ENCODE assay signal across 8 cellular contexts in the genomic region with DNA sequence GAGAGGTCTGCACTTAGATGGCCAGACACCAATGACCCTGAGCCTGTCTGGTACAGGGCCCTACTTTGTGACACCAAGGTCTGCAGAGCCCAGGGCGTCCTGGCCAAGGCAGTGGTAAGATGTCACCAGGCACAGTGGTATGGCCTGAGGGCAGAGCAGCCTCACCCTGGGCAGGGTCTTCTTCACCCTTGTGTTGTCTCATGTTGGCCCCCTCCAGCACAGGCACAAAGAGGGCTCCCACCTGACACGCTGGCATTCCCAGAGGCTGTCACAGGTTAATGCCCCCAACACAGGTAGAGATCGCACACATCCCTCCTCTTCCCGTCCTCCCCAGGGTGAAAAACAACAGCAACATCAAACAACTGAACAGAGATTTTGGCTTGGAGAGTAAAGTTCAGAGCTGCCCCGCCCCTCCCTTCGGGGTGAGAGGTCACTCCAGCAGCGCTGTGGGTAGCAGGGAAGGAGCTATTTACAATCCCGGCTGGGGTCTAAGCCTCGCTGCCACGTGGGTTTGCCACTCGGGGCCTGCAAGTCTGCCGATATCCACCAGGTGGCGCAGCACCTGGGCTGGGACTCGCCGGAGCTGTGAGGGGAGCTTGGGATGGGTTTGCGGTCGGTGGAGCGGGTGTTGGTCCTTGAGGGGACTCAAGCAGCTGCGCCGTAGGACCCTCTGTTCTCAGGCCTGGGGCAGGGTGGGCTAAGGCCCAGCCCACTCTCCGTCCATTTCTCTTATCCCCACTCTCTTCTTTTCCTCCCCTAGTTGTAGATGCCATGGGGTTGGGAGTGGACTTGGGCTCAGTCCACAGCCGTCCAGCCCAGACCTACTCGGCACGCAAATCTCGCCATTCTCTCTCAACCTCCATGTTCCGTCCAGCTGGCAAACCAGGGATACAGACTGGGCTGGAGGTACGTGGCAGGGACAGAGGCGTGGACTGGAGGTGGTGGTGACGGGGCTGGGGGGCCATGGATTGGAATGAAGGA. TPM values are rescaled to one million over a fixed set of nuclear protein-coding genes. Genes with fewer than 3 reads are reported as not detected.
DNase-seq lines count a peak whose midpoint lies in the region; ATAC-seq and TF ChIP-seq lines count a peak whose summit lies in the region.

No MANE protein-coding gene starts in this region.

- H3K27ac Mint-ChIP-seq in Caco-2 (ENCODE audit: unreplicated experiment): no peak overlapping the region
- no peak overlapping the region for H3K27ac Mint-ChIP-seq in natural killer cell
- peak overlapping the region; percentile 73 for H3K27ac Mint-ChIP-seq in stimulated activated naive B cell treated with anti-CD40 and anti-IgM and Interleukin-4, amounts not matched to agents 10 μg/mL and 1 μg/mL and 100 μg/mL, for 72 hours

- TF ChIP-seq CTCF in Caco-2 (IDR thresholded peaks at IDR 0.05; ENCODE audit: insufficient read depth in 1 of 2, low read depth in 1 of 2, low read length in 1 of 2, severe bottlenecking in 1 of 2, unreplicated experiment in 1 of 2) (peak; percentile 95 to 96), esophagus squamous epithelium (IDR thresholded peaks at IDR 0.05) (peak; percentile 96 to 100 (median 98)), natural killer cell (IDR thresholded peaks at IDR 0.05) (peak; percentile 97)

- H3K27me3 Mint-ChIP-seq in Caco-2 (ENCODE audit: insufficient read depth, unreplicated experiment) (no peaks in the 10 kb centered on the region), natural killer cell (ENCODE audit: low read depth in 2 of 2) (peaks cover 5 to 19% of the 10 kb centered on the region in 2 donors)
- peaks cover 0 to 4% of the 10 kb centered on the region in 2 donors for H3K27me3 Mint-ChIP-seq in stimulated activated naive B cell treated with anti-CD40 and anti-IgM and Interleukin-4, amounts not matched to agents 10 μg/mL and 1 μg/mL and 100 μg/mL, for 72 hours

- no peak for TF ChIP-seq POLR2A in esophagus squamous epithelium (IDR thresholded peaks at IDR 0.05)

- 3 to 14% methylated on average over 13 to 24 of the region's 29 CpGs for WGBS in esophagus squamous epithelium, 2 donors

- H3K36me3 ChIP-seq in Caco-2 (ENCODE audit: control insufficient read depth, insufficient read depth, low read length) (no peaks in the 10 kb centered on the region), esophagus squamous epithelium (peaks cover 0 to 7% (median 0%) of the 10 kb centered on the region in 3 donors)

- POLR2A ChIA-PET in Caco-2 (lab: Charles Lee): interaction anchor here (0.6 to 1.2 kb wide), 4 partner anchors 44 to 82 kb away, joined by 3 to 7 read pairs (median 5); a partner anchor contains a TSS

- DNase-seq in Caco-2: peak; percentile 85 to 91
- peak; percentile 78 for DNase-seq in HuH-7.5 (ENCODE audit: low spot score)
- peak; percentile 22 for DNase-seq in OCI-M2 (lab: John Stamatoyannopoulos, UW; ENCODE audit: unreplicated experiment)
- peak; percentile 83 for DNase-seq in activated T-cell treated with anti-CD3 and anti-CD28 coated beads, Interleukin-2, amount 50 U/mL, for 1 hour
- DNase-seq in esophagus squamous epithelium (lab: John Stamatoyannopoulos, UW): no peak
- DNase-seq in natural killer cell: peak; percentile 76
- DNase-seq in stimulated activated naive B cell treated with anti-CD40 and anti-IgM and Interleukin-4, amounts not matched to agents 10 μg/mL and 1 μg/mL and 100 μg/mL, for 72 hours: peak; percentile 53
- DNase-seq in foreskin melanocyte: no peak

- intact Hi-C loops in Caco-2 (cut with micrococcal nuclease; ENCODE audit: unreplicated experiment): no loop called here
- intact Hi-C loops in esophagus squamous epithelium (cut with DNase I): loop anchor here (2.0 kb wide), 1 partner anchor 77 kb away; no protein-coding TSS in a partner anchor
- intact Hi-C loops in natural killer cell (cut with micrococcal nuclease): loop anchor here (1.0 to 5.0 kb wide), 2 partner anchors 36 to 77 kb away; a partner anchor contains a TSS

- H3K4me1 Mint-ChIP-seq in Caco-2 (ENCODE audit: low read depth, unreplicated experiment) (peaks cover 6% of the 10 kb centered on the region), natural killer cell (peaks cover 0 to 2% of the 10 kb centered on the region in 2 donors)
- peaks cover 10 to 19% of the 10 kb centered on the region in 2 donors for H3K4me1 Mint-ChIP-seq in stimulated activated naive B cell treated with anti-CD40 and anti-IgM and Interleukin-4, amounts not matched to agents 10 μg/mL and 1 μg/mL and 100 μg/mL, for 72 hours

- no TSS peak for BruUV-seq in Caco-2 (replicated peaks; lab: Mats Ljungman, UMichigan)

- no peak overlapping the region for H3K4me3 ChIP-seq in Caco-2 (ENCODE audit: low read depth, low read length)
- H3K4me3 ChIP-seq in esophagus squamous epithelium: no peak overlapping the region

- H3K4me1 ChIP-seq in Caco-2: peaks cover 8% of the 10 kb centered on the region
- peaks cover 13 to 31% (median 20%) of the 10 kb centered on the region in 3 donors for H3K4me1 ChIP-seq in esophagus squamous epithelium

- peak; percentile 75 to 97 (median 90) for ATAC-seq in natural killer cell
- peak; percentile 85 to 87 for ATAC-seq in stimulated activated naive B cell treated with anti-CD40 and anti-IgM and Interleukin-4, amounts not matched to agents 10 μg/mL and 1 μg/mL and 100 μg/mL, for 72 hours (replicated peaks)

- CTCF ChIA-PET in Caco-2 (lab: Charles Lee): interaction anchor here (0.5 to 4.9 kb wide), 28 partner anchors 9 to 155 kb away, joined by 3 to 147 read pairs (median 4); a partner anchor contains a TSS

- H3K27me3 ChIP-seq in Caco-2 (replicated peaks; ENCODE audit: control insufficient read depth, insufficient read depth, low read length) (no peaks in the 10 kb centered on the region), esophagus squamous epithelium (peaks cover 0 to 7% (median 0%) of the 10 kb centered on the region in 4 donors)

- H3K9me3 ChIP-seq in Caco-2: no peaks in the 10 kb centered on the region
- H3K9me3 ChIP-seq in esophagus squamous epithelium: no peaks in the 10 kb centered on the region

- H3K4me3 Mint-ChIP-seq in Caco-2 (ENCODE audit: unreplicated experiment): peak overlapping the region; percentile 47
- no peak overlapping the region for H3K4me3 Mint-ChIP-seq in natural killer cell
- peak overlapping the region in 1 of 2 donors; percentile 27 for H3K4me3 Mint-ChIP-seq in stimulated activated naive B cell treated with anti-CD40 and anti-IgM and Interleukin-4, amounts not matched to agents 10 μg/mL and 1 μg/mL and 100 μg/mL, for 72 hours

- H3K36me3 Mint-ChIP-seq in Caco-2 (ENCODE audit: insufficient read depth, unreplicated experiment): no peaks in the 10 kb centered on the region
- H3K36me3 Mint-ChIP-seq in natural killer cell: no peaks in the 10 kb centered on the region
- peaks cover 0 to 3% of the 10 kb centered on the region in 2 donors for H3K36me3 Mint-ChIP-seq in stimulated activated naive B cell treated with anti-CD40 and anti-IgM and Interleukin-4, amounts not matched to agents 10 μg/mL and 1 μg/mL and 100 μg/mL, for 72 hours

- no peak overlapping the region for H3K27ac ChIP-seq in esophagus squamous epithelium

- H3K9me3 Mint-ChIP-seq in Caco-2 (ENCODE audit: unreplicated experiment) (no peaks in the 10 kb centered on the region), natural killer cell (no peaks in the 10 kb centered on the region)
- H3K9me3 Mint-ChIP-seq in stimulated activated naive B cell treated with anti-CD40 and anti-IgM and Interleukin-4, amounts not matched to agents 10 μg/mL and 1 μg/mL and 100 μg/mL, for 72 hours: no peaks in the 10 kb centered on the region

RNA-seq across cellular contexts. Expression of a gene that starts 12.7 kb away (rescaled TPM):
- 3.4 and 3.5 TPM in 2 replicates for total RNA-seq in Caco-2 (2022)
- 10 to 100 TPM; 20.0 to 25.8 (median 21.1) TPM for total RNA-seq in esophagus squamous epithelium
- 1 to 10 TPM in 1 of 3 donors, under 1 TPM in 2; 0.52 to 1.1 (median 0.68) TPM for total RNA-seq in natural killer cell

RNA-seq across cellular contexts. Expression of a gene that starts 27.8 kb away (rescaled TPM):
- total RNA-seq in Caco-2 (2022) (13.8 and 16.0 TPM in 2 replicates), esophagus squamous epithelium (10 to 100 TPM in 3 of 4 donors, 1 to 10 TPM in 1; 8.1 to 22.9 (median 12.2) TPM), natural killer cell (1 to 10 TPM; 4.6 to 6.8 (median 5.5) TPM)

RNA-seq across cellular contexts. Expression of a gene that starts 36.3 kb away (rescaled TPM):
- 42.5 and 47.9 TPM in 2 replicates for total RNA-seq in Caco-2 (2022)
- 10 to 100 TPM; 30.2 to 42.9 (median 31.0) TPM for total RNA-seq in esophagus squamous epithelium
- total RNA-seq in natural killer cell: 1 to 10 TPM; 1.5 to 1.9 (median 1.9) TPM

RNA-seq across cellular contexts. Expression of a gene that starts 40.2 kb away (rescaled TPM):
- total RNA-seq in Caco-2 (2022): 44.0 and 48.2 TPM in 2 replicates
- 100 to 1,000 TPM; 135 to 194 (median 183) TPM for total RNA-seq in esophagus squamous epithelium
- total RNA-seq in natural killer cell: 10 to 100 TPM; 54.6 to 83.2 (median 64.7) TPM

RNA-seq across cellular contexts. Expression of a gene that starts 44.3 kb away (rescaled TPM):
- total RNA-seq in Caco-2 (2022) (38.4 and 43.6 TPM in 2 replicates), esophagus squamous epithelium (10 to 100 TPM; 21.4 to 27.2 (median 26.0) TPM), natural killer cell (10 to 100 TPM; 31.7 to 33.5 (median 32.7) TPM)

Comparison
In these comparisons a context has a peak if more than half of its experiments do, and no peak if none do; other contexts are left out.
1. DNase-seq: peak in Caco-2 (2 of 2), HuH-7.5 (single experiment), OCI-M2 (single experiment), activated T-cell treated with anti-CD3 and anti-CD28 coated beads, Interleukin-2, amount 50 U/mL, for 1 hour (single experiment), natural killer cell (single experiment) and stimulated activated naive B cell treated with anti-CD40 and anti-IgM and Interleukin-4, amounts not matched to agents 10 μg/mL and 1 μg/mL and 100 μg/mL, for 72 hours (single experiment); none in esophagus squamous epithelium (single experiment) and foreskin melanocyte (single experiment).
2. RNA of a gene that starts 36.3 kb away (total RNA-seq): 42.5 to 47.9 TPM in Caco-2 and 30.2 to 42.9 TPM in esophagus squamous epithelium; 1.5 to 1.9 TPM in natural killer cell; every median in the first group is over 10 times any median in the second.
3. Peak in every context shown above with its lines, with median percentiles within 50 percentile points of each other: CTCF ChIP-seq.